Comparison of ENCODE assay signal across 23 cellular contexts in the genomic region with DNA sequence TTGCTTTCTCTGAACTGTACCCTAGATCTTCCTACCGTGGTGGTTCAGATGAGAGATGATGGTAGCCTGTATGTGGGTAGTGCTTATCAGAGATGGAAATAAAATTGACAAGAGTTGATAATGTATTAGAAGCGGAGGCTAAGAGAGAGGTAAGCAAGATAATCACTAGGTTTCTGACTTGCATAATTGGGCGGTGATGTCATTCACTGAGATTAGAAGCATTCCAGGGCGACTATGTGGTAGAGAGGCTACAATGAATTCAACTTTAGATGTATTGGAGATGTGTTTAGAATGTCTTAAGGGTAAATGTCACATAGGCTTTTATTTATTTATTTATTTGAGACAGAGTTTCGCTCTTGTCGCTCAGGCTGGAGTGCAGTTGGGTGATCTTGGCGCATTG. TPM values are rescaled to one million over a fixed set of nuclear protein-coding genes. Genes with fewer than 3 reads are reported as not detected.
A peak's percentile ranks its signal among the peaks of the same experiment; 100 is the strongest.
DNase-seq lines count a peak whose midpoint lies in the region; ATAC-seq, FAIRE-seq and TF ChIP-seq lines count a peak whose summit lies in the region.
"Had no signal": no experiment of that assay in that cellular context is flagged by ENCODE, and none has a peak within 500 bp of the region (broad histone marks: within the 10 kb centered on the region; RNA-seq: fewer than 3 reads in every experiment).

No MANE protein-coding gene starts in this region.

- TF ChIP-seq POLR2A in HepG2 (IDR thresholded peaks at IDR 0.05; ENCODE audit: insufficient read depth in 1 of 2, low read depth in 2 of 2, low read length in 2 of 2) (no peak), right lobe of liver (IDR thresholded peaks at IDR 0.05) (no peak)

- CTCF ChIA-PET in HepG2 (lab: Yijun Ruan, JAX; ENCODE audit: low intra/inter-chr PET ratio, low total read pairs), result no interaction called here

- POLR2A ChIA-PET in HepG2 (lab: Yijun Ruan, JAX), result no interaction called here

- no peak for TF ChIP-seq RAD21 in HepG2 (CRISPR knock-in tag; IDR thresholded peaks at IDR 0.05)

- no peak for DNase-seq in HepG2 (ENCODE audit: low spot score)
- DNase-seq in right lobe of liver, result no peak
- peak; percentile 89 for DNase-seq in amniotic epithelial cell (ENCODE audit: low read depth)
- DNase-seq in iris pigment epithelial cell (ENCODE audit: low read depth), result peak; percentile 88
- DNase-seq in stimulated activated naive CD4-positive, alpha-beta T cell treated with Interleukin-2 at 50 U/mL for 16 hours (lab: John Stamatoyannopoulos, UW), result no peak
- DNase-seq in COLO829 (ENCODE audit: low spot score), result no peak
- no peak for DNase-seq in dermis blood vessel endothelial cell
- DNase-seq: 8988T; activated CD4-positive, alpha-beta T cell treated with anti-CD3 and anti-CD28 coated beads for 48 hours; activated gamma-delta T cell treated with Interleukin-2 at 50 U/mL for 16 hours; DMS79; erythroblast; glutamatergic neuron; NCI-H1092 treated with DMSO at 0.1 percent for 48 hours; NCI-H748 treated with DMSO at 0.1 percent for 48 hours; stimulated activated CD4-positive, alpha-beta T cell treated with anti-CD3 and anti-CD28 coated beads, Interleukin-12 subunit alpha, Interleukin-12 subunit beta, amount 100 ng/mL, for 4 hours; T-helper 9 cell; tibial artery had no signal

- no peaks in the 10 kb centered on the region for H3K27me3 ChIP-seq in HepG2 (ENCODE audit: control insufficient read depth in 1 of 2, insufficient read depth in 2 of 2, low read length in 2 of 2)
- H3K27me3 ChIP-seq in right lobe of liver, result no peaks in the 10 kb centered on the region
- H3K27me3 ChIP-seq: ascending aorta, tibial artery had no signal

- H3K4me2 ChIP-seq in HepG2 (ENCODE audit: low read depth, low read length), result no peak overlapping the region

- 77% methylated on average over 7 of the region's 7 CpGs for WGBS in HepG2 (ENCODE audit: low lambda C conversion rate)
- WGBS in right lobe of liver (ENCODE audit: insufficient coverage, low coverage, low lambda C conversion rate, missing lambda C conversion rate), result 85% methylated on average over 7 of the region's 7 CpGs

- intact Hi-C loops in HepG2 (cut with micrococcal nuclease; ENCODE audit: unreplicated experiment) (no loop called here), right lobe of liver (cut with DNase I) (no loop called here)

- no peaks in the 10 kb centered on the region for H4K20me1 ChIP-seq in HepG2 (ENCODE audit: insufficient read depth, low read length)

- H2AFZ ChIP-seq in HepG2 (ENCODE audit: low read length), result no peak overlapping the region

- BruUV-seq in HepG2 (replicated peaks; lab: Mats Ljungman, UMichigan), result no TSS peak

- H3K4me1 ChIP-seq in HepG2 (ENCODE audit: insufficient read depth, low read length), result no peaks in the 10 kb centered on the region
- no peaks in the 10 kb centered on the region for H3K4me1 ChIP-seq in right lobe of liver
- H3K4me1 ChIP-seq: ascending aorta, tibial artery had no signal

- no peaks in the 10 kb centered on the region for H3K36me3 ChIP-seq in HepG2 (replicated peaks in 1 of 2; ENCODE audit: control insufficient read depth in 1 of 2, insufficient read depth in 2 of 2, low read length in 2 of 2)
- no peaks in the 10 kb centered on the region for H3K36me3 ChIP-seq in right lobe of liver
- H3K36me3 ChIP-seq: ascending aorta, tibial artery had no signal

- ATAC-seq in HepG2 (no peak), right lobe of liver (no peak), GM21515 (IDR thresholded peaks at IDR 0.05; ENCODE audit: unreplicated experiment) (no peak)
- ATAC-seq: K562; stimulated activated effector memory CD8-positive, alpha-beta T cell treated with anti-CD3 and anti-CD28 coated beads, Interleukin-12 subunit alpha, Interleukin-12 subunit beta, amount 100 ng/mL, for 72 hours had no signal

- no peaks in the 10 kb centered on the region for H3K79me2 ChIP-seq in HepG2 (ENCODE audit: insufficient read depth, low read length)

- no peak for FAIRE-seq in HepG2 (lab: Jason Lieb, UNC)
- FAIRE-seq: GM19239, K562 had no signal

- H3K9me3 ChIP-seq in HepG2 (ENCODE audit: low read length) (no peaks in the 10 kb centered on the region), right lobe of liver (no peaks in the 10 kb centered on the region)
- H3K9me3 ChIP-seq: ascending aorta, tibial artery had no signal

- TF ChIP-seq EP300 in HepG2 (IDR thresholded peaks at IDR 0.05; ENCODE audit: low read depth in 2 of 2, low read length in 2 of 2) (no peak), HepG2 (CRISPR knock-in tag; IDR thresholded peaks at IDR 0.05; ENCODE audit: borderline replicate concordance) (no peak)

- TF ChIP-seq CTCF in HepG2 (CRISPR knock-in tag; IDR thresholded peaks at IDR 0.05) (no peak), right lobe of liver (IDR thresholded peaks at IDR 0.05) (no peak)

- H3K27ac ChIP-seq in HepG2 (ENCODE audit: extremely low read length, insufficient read depth, low read length) (no peak overlapping the region), right lobe of liver (no peak overlapping the region)
- H3K27ac ChIP-seq: ascending aorta, tibial artery had no signal

- H3K9ac ChIP-seq in HepG2 (ENCODE audit: insufficient read depth, low read depth, low read length), result no peak overlapping the region

- H3K4me3 ChIP-seq in HepG2 (replicated peaks in 1 of 3; ENCODE audit: insufficient read depth in 1 of 3, low read depth in 2 of 3, low read length in 3 of 3), result no peak overlapping the region
- no peak overlapping the region for H3K4me3 ChIP-seq in right lobe of liver
- H3K4me3 ChIP-seq: ascending aorta, K562, tibial artery had no signal

- in situ Hi-C loops in HepG2 (cut with HindIII; ENCODE audit: extremely low pct_ligation_motif_present, low pct_unique_long_range_greater_than_20kb), result no loop called here

TF ChIP-seq in HepG2, 621 proteins besides CTCF, POLR2A, EP300 and RAD21 (continues in another document):
- no peak for TF ChIP-seq IKZF4 (CRISPR knock-in tag; IDR thresholded peaks at IDR 0.05; ENCODE audit: borderline replicate concordance, low read depth, not compliant biosample characterization)
- no peak for TF ChIP-seq DR1 (CRISPR knock-in tag; IDR thresholded peaks at IDR 0.05)
- TF ChIP-seq, protein P1, sequence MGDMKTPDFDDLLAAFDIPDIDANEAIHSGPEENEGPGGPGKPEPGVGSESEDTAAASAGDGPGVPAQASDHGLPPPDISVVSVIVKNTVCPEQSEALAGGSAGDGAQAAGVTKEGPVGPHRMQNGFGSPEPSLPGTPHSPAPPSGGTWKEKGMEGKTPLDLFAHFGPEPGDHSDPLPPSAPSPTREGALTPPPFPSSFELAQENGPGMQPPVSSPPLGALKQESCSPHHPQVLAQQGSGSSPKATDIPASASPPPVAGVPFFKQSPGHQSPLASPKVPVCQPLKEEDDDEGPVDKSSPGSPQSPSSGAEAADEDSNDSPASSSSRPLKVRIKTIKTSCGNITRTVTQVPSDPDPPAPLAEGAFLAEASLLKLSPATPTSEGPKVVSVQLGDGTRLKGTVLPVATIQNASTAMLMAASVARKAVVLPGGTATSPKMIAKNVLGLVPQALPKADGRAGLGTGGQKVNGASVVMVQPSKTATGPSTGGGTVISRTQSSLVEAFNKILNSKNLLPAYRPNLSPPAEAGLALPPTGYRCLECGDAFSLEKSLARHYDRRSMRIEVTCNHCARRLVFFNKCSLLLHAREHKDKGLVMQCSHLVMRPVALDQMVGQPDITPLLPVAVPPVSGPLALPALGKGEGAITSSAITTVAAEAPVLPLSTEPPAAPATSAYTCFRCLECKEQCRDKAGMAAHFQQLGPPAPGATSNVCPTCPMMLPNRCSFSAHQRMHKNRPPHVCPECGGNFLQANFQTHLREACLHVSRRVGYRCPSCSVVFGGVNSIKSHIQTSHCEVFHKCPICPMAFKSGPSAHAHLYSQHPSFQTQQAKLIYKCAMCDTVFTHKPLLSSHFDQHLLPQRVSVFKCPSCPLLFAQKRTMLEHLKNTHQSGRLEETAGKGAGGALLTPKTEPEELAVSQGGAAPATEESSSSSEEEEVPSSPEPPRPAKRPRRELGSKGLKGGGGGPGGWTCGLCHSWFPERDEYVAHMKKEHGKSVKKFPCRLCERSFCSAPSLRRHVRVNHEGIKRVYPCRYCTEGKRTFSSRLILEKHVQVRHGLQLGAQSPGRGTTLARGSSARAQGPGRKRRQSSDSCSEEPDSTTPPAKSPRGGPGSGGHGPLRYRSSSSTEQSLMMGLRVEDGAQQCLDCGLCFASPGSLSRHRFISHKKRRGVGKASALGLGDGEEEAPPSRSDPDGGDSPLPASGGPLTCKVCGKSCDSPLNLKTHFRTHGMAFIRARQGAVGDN (CRISPR knock-in tag; IDR thresholded peaks at IDR 0.05), result no peak
- peak; percentile 56; the same call in 1 of the 2 replicates for TF ChIP-seq ATF7 (IDR thresholded peaks at IDR 0.05)
- no peak for TF ChIP-seq ATF7 (CRISPR knock-in tag; IDR thresholded peaks at IDR 0.05)
- TF ChIP-seq ZNF564 (CRISPR knock-in tag; IDR thresholded peaks at IDR 0.05), result no peak
- TF ChIP-seq SMARCC2 (IDR thresholded peaks at IDR 0.05), result no peak
- no peak for TF ChIP-seq FOXJ3 (CRISPR knock-in tag; IDR thresholded peaks at IDR 0.05; ENCODE audit: borderline replicate concordance)

RNA-seq across cellular contexts. Expression of a gene that starts 0.4 kb away (rescaled TPM):
- total RNA-seq in HepG2 (2016; rRNA removed; fragmentation: Illumina TruSeq; extraction: Trizol), result 0.04 TPM in 1 of 2 replicates, not detected in the other
- total RNA-seq in HepG2 (2016; cell fraction: cytosol; rRNA removed; fragmentation: Illumina TruSeq; extraction: Trizol; ENCODE audit: low read depth), result not detected in 2 replicates
- total RNA-seq in HepG2 (2016; cell fraction: insoluble cytoplasmic fraction; rRNA removed; fragmentation: Illumina TruSeq; extraction: Trizol), result 0.02 TPM in 1 of 2 replicates, not detected in the other
- not detected in 2 replicates for total RNA-seq in HepG2 (2016; cell fraction: membrane; rRNA removed; fragmentation: Illumina TruSeq; extraction: Trizol)
- total RNA-seq in HepG2 (2016; cell fraction: nucleus; rRNA removed; fragmentation: Illumina TruSeq; extraction: Trizol), result 0.34 TPM in 2 replicates
- 0.01 TPM in 1 of 2 replicates, not detected in the other for polyA plus RNA-seq in HepG2 (2011; rRNA removed)
- polyA plus RNA-seq in HepG2 (2011; cell fraction: cytosol; rRNA removed), result under 0.01 and 0.01 TPM in 2 replicates
- polyA plus RNA-seq in HepG2 (2011; cell fraction: nucleus; rRNA removed), result not detected in 2 replicates
- 0.03 TPM in 1 of 2 replicates, not detected in the other for polyA plus RNA-seq in HepG2 (2012)
- polyA plus RNA-seq in HepG2 (2016; cell fraction: cytosol; fragmentation: Illumina TruSeq; extraction: Trizol; ENCODE audit: low read depth), result not detected in 2 replicates
- not detected in 2 replicates for polyA plus RNA-seq in HepG2 (2016; cell fraction: insoluble cytoplasmic fraction; fragmentation: Illumina TruSeq; extraction: Trizol; ENCODE audit: low read depth)
- polyA plus RNA-seq in HepG2 (2016; cell fraction: membrane; fragmentation: Illumina TruSeq; extraction: Trizol; ENCODE audit: low read depth), result not detected in 2 replicates
- polyA plus RNA-seq in HepG2 (2016; cell fraction: nucleus; fragmentation: Illumina TruSeq; extraction: Trizol; ENCODE audit: insufficient read depth, low read depth), result not detected in 2 replicates
- 0.06 and 45.5 TPM in 2 replicates for polyA minus RNA-seq in HepG2 (2011; rRNA and poly(A)+ RNA removed; ENCODE audit: low replicate concordance)
- polyA minus RNA-seq in HepG2 (2011; cell fraction: cytosol; rRNA and poly(A)+ RNA removed), result not detected in 2 replicates
- not detected in 2 replicates for polyA minus RNA-seq in HepG2 (2011; cell fraction: nucleus; rRNA and poly(A)+ RNA removed)
- total RNA-seq in right lobe of liver, result 1 to 10 TPM in 3 of 6 experiments, under 1 TPM in 3; 0.06 to 3.0 (median 1.1) TPM
- total RNA-seq in dermis blood vessel endothelial cell, result 28.1 and 38.1 TPM in 2 replicates

Comparison
In these comparisons a context has a peak if more than half of its experiments do, and no peak if none do; other contexts are left out.
1. DNase-seq: peak in amniotic epithelial cell (single experiment) and iris pigment epithelial cell (single experiment); none in HepG2 (single experiment), right lobe of liver (0 of 3), stimulated activated naive CD4-positive, alpha-beta T cell treated with Interleukin-2 at 50 U/mL for 16 hours (single experiment), COLO829 (single experiment) and dermis blood vessel endothelial cell (single experiment).